In genomic region chr3:15356186-15356585, GRCh38 we compare ENCODE assay signal across 1 cellular context.
TF ChIP-seq lines count a peak whose summit lies in the region.

No MANE protein-coding gene starts in this region.

TF ChIP-seq in WTC11, 78 proteins besides CTCF, POLR2A, EP300 and RAD21 (continued from another document):
- TF ChIP-seq ERG (CRISPR knock-in tag; IDR thresholded peaks at IDR 0.05) = no peak
- no peak for TF ChIP-seq TEAD4 (CRISPR knock-in tag; IDR thresholded peaks at IDR 0.05)
- TF ChIP-seq TCF7 (CRISPR knock-in tag; IDR thresholded peaks at IDR 0.05; ENCODE audit: low read depth) = no peak
- no peak for TF ChIP-seq GABPB1 (CRISPR knock-in tag; IDR thresholded peaks at IDR 0.05)
- TF ChIP-seq ELF4 (CRISPR knock-in tag; IDR thresholded peaks at IDR 0.05; ENCODE audit: low read depth) = no peak
- no peak for TF ChIP-seq TEAD1 (CRISPR knock-in tag; IDR thresholded peaks at IDR 0.05)
- TF ChIP-seq AR (CRISPR knock-in tag; IDR thresholded peaks at IDR 0.05) = no peak
- no peak for TF ChIP-seq ZNF416 (CRISPR knock-in tag; IDR thresholded peaks at IDR 0.05)
- no peak for TF ChIP-seq MAX (CRISPR knock-in tag; IDR thresholded peaks at IDR 0.05)
- no peak for TF ChIP-seq FOXJ3 (CRISPR knock-in tag; IDR thresholded peaks at IDR 0.05; ENCODE audit: borderline replicate concordance)
- TF ChIP-seq PRRX2 (CRISPR knock-in tag; IDR thresholded peaks at IDR 0.05) = no peak
- no peak for TF ChIP-seq USF2 (CRISPR knock-in tag; IDR thresholded peaks at IDR 0.05)
- TF ChIP-seq MLX (CRISPR knock-in tag; IDR thresholded peaks at IDR 0.05) = no peak
- no peak for TF ChIP-seq SMAD3 (CRISPR knock-in tag; IDR thresholded peaks at IDR 0.05; ENCODE audit: borderline replicate concordance)
